ENCODE assay signal across 22 cellular contexts in the genomic region with DNA sequence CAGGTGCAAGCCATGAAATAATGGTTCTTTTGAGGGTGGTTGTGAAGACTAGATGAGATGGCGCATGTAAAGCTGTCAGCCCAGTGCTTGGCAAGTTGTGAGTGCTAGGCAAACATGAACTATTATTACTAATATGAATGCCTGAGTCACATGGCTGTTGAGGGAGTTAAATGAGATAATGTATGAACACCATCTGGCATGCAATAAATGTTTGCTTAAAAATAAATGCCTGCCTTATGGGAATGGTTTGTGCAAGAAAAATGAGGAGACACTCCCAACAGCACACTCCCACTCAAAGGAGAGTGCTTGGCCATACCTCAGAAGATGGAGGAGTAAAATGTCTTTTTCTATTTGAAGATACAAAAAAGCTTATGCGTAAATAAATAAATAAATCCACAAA. TPM values are rescaled to one million over a fixed set of nuclear protein-coding genes. Genes with fewer than 3 reads are reported as not detected.
A peak's percentile ranks its signal among the peaks of the same experiment; 100 is the strongest.
DNase-seq lines count a peak whose midpoint lies in the region; ATAC-seq, FAIRE-seq and TF ChIP-seq lines count a peak whose summit lies in the region.
"Had no signal": no experiment of that assay in that cellular context is flagged by ENCODE, and none has a peak within 500 bp of the region (broad histone marks: within the 10 kb centered on the region; RNA-seq: fewer than 3 reads in every experiment).

No MANE protein-coding gene starts in this region.

- no peak for TF ChIP-seq RAD21 in HCT116 (IDR thresholded peaks at IDR 0.05; ENCODE audit: low read depth)

- H3K9me2 ChIP-seq in HCT116 (ENCODE audit: insufficient read depth) = no peaks in the 10 kb centered on the region

- H3K27ac Mint-ChIP-seq in CD4-positive, alpha-beta memory T cell = peak overlapping the region in 5 of 7 donors; percentile 13 to 70 (median 30)
- peak overlapping the region; percentile 31 for H3K27ac Mint-ChIP-seq in nephron progenitor cell

- CTCF ChIA-PET in CD4-positive, alpha-beta memory T cell (lab: Charles Lee; ENCODE audit: partially characterized antibody) = interaction anchor here (1.5 to 1.9 kb wide), 2 partner anchors 24 to 27 kb away, joined by 4 to 8 read pairs; partner anchors contain the start of gene TBX6
- CTCF ChIA-PET in HCT116 (lab: Charles Lee) = no interaction called here
- CTCF ChIA-PET in endothelial cell of umbilical vein (lab: Charles Lee) = interaction anchor here (1.0 kb wide), 1 partner anchor 27 kb away, joined by 5 read pairs; no protein-coding TSS in a partner anchor

- no peaks in the 10 kb centered on the region for H3K27me3 ChIP-seq in CD4-positive, alpha-beta memory T cell (ENCODE audit: insufficient read depth, low read length)
- H3K27me3 ChIP-seq in HCT116 (ENCODE audit: insufficient read depth, low read length) = no peaks in the 10 kb centered on the region
- no peaks in the 10 kb centered on the region for H3K27me3 ChIP-seq in endothelial cell of umbilical vein (ENCODE audit: control insufficient read depth in 2 of 2, insufficient read depth in 2 of 2, low read length in 2 of 2)
- H3K27me3 ChIP-seq: BLaER1, MG63, suprapubic skin had no signal

- peaks cover 13 to 50% (median 29%) of the 10 kb centered on the region in 4 donors for H3K4me1 Mint-ChIP-seq in CD4-positive, alpha-beta memory T cell
- peaks cover 27% of the 10 kb centered on the region for H3K4me1 Mint-ChIP-seq in nephron progenitor cell

- H3K4me2 ChIP-seq in HCT116 (ENCODE audit: low read length) (no peak overlapping the region), endothelial cell of umbilical vein (ENCODE audit: insufficient read depth, low read length) (no peak overlapping the region)

- peaks cover 18% of the 10 kb centered on the region for H3K36me3 ChIP-seq in CD4-positive, alpha-beta memory T cell (ENCODE audit: insufficient read depth, low read length)
- H3K36me3 ChIP-seq in HCT116 (ENCODE audit: control insufficient read depth in 1 of 2, insufficient read depth in 2 of 2, low read length in 2 of 2) = no peaks in the 10 kb centered on the region; a peak in 1 of 4 replicates
- H3K36me3 ChIP-seq in endothelial cell of umbilical vein (ENCODE audit: control insufficient read depth in 2 of 2, extremely low read depth in 1 of 2, insufficient read depth in 2 of 2, low read length in 2 of 2) = peaks cover 16 to 33% of the 10 kb centered on the region in 2 experiments
- H3K36me3 ChIP-seq: MG63 had no signal

- no peak for TF ChIP-seq POLR2A in HCT116 (IDR thresholded peaks at IDR 0.05; ENCODE audit: borderline replicate concordance, extremely low read depth, insufficient read depth, insufficient read length)
- no peak for TF ChIP-seq POLR2A in endothelial cell of umbilical vein (IDR thresholded peaks at IDR 0.05; ENCODE audit: low read depth, low read length)

- FAIRE-seq in endothelial cell of umbilical vein (lab: Jason Lieb, UNC) = no peak
- FAIRE-seq: H54, TTC549 had no signal

- dilution Hi-C loops in endothelial cell of umbilical vein (cut with MboI; ENCODE audit: extremely low pct_ligation_motif_present, low sequenced_read_pairs) = no loop called here

- H3K4me3 Mint-ChIP-seq in CD4-positive, alpha-beta memory T cell = no peak overlapping the region
- H3K4me3 Mint-ChIP-seq in nephron progenitor cell = no peak overlapping the region

- peaks cover 36% of the 10 kb centered on the region for H3K4me1 ChIP-seq in CD4-positive, alpha-beta memory T cell (ENCODE audit: insufficient read depth, low read length)
- H3K4me1 ChIP-seq in HCT116 (ENCODE audit: control insufficient read depth in 1 of 2, insufficient read depth in 2 of 2, low read length in 2 of 2) (peaks cover 15 to 28% of the 10 kb centered on the region in 2 experiments), endothelial cell of umbilical vein (ENCODE audit: control insufficient read depth, extremely low read depth, insufficient read depth, low read length) (peaks cover 14% of the 10 kb centered on the region)

- TSS peak; percentile 22 for BruUV-seq in HCT116 (replicated peaks; lab: Mats Ljungman, UMichigan)
- BruUV-seq in endothelial cell of umbilical vein (replicated peaks; lab: Mats Ljungman, UMichigan) = TSS peak; percentile 1

- H4K20me1 ChIP-seq in HCT116 (ENCODE audit: insufficient read depth) (no peaks in the 10 kb centered on the region), endothelial cell of umbilical vein (replicated peaks; ENCODE audit: control insufficient read depth, extremely low read depth, insufficient read depth, low read length) (no peaks in the 10 kb centered on the region)
- H4K20me1 ChIP-seq: BLaER1 had no signal

- no peak overlapping the region for H2AFZ ChIP-seq in HCT116 (ENCODE audit: low read depth, low read length, poor library complexity, severe bottlenecking)
- no peak overlapping the region for H2AFZ ChIP-seq in endothelial cell of umbilical vein (ENCODE audit: low read depth, low read length)

- H3K36me3 Mint-ChIP-seq in CD4-positive, alpha-beta memory T cell = peaks cover 8 to 30% of the 10 kb centered on the region in 2 donors
- H3K36me3 Mint-ChIP-seq in nephron progenitor cell (ENCODE audit: low read depth) = peaks cover 30% of the 10 kb centered on the region

- no peak for TF ChIP-seq CTCF in HCT116 (IDR thresholded peaks at IDR 0.05 in 2 of 3, conservative IDR thresholded peaks at IDR 0.05 in 1 of 3; ENCODE audit: borderline replicate concordance in 1 of 3, insufficient read depth in 1 of 3, low read depth in 2 of 3, low read length in 2 of 3)
- no peak for TF ChIP-seq CTCF in endothelial cell of umbilical vein (IDR thresholded peaks at IDR 0.05; ENCODE audit: extremely low read depth in 1 of 2, insufficient read depth in 1 of 2, low read depth in 1 of 2, low read length in 2 of 2)
- no peak for TF ChIP-seq CTCF in nephron progenitor cell (IDR thresholded peaks at IDR 0.05)

- H3K9me1 ChIP-seq in endothelial cell of umbilical vein (replicated peaks; ENCODE audit: control insufficient read depth, extremely low read depth, insufficient read depth, low read length) = no peaks in the 10 kb centered on the region

- H3K9me3 Mint-ChIP-seq in CD4-positive, alpha-beta memory T cell = no peaks in the 10 kb centered on the region
- H3K9me3 Mint-ChIP-seq in nephron progenitor cell = no peaks in the 10 kb centered on the region
- H3K9me3 Mint-ChIP-seq: activated naive CD4-positive, alpha-beta T cell treated with anti-CD3 and anti-CD28 coated beads, Interleukin-2, amount 50 U/mL, for 72 hours had no signal

- H3K79me2 ChIP-seq in HCT116 (ENCODE audit: insufficient read depth, low read length) (no peaks in the 10 kb centered on the region), endothelial cell of umbilical vein (ENCODE audit: control insufficient read depth, insufficient read depth, low read length) (peaks cover 5% of the 10 kb centered on the region)

- DNase-seq in CD4-positive, alpha-beta memory T cell = no peak
- DNase-seq in HCT116 (ENCODE audit: low read depth, low spot score) (no peak), endothelial cell of umbilical vein (ENCODE audit: low read depth, low spot score) (no peak), nephron progenitor cell (no peak), SKM-1 treated with dmso at 0.1 percent for 144 hours (lab: John Stamatoyannopoulos, UW; ENCODE audit: unreplicated experiment) (no peak), H4 (ENCODE audit: low spot score) (no peak), kidney tubule cell (ENCODE audit: low spot score) (no peak)
- DNase-seq: activated CD4-positive, alpha-beta T cell treated with anti-CD3 and anti-CD28 coated beads for 48 hours; activated T-cell treated with anti-CD3 and anti-CD28 coated beads, Interleukin-2, amount 50 U/mL, for 1 hour; dermis blood vessel endothelial cell; MG63; NCI-H1436 treated with DMSO at 0.1 percent for 48 hours; NCI-H345; RPMI8226; stimulated activated CD4-positive, alpha-beta T cell treated with anti-CD3 and anti-CD28 coated beads, Interleukin-4, amount 100 ng/mL, for 24 hours had no signal

- H3K9ac ChIP-seq in HCT116 (ENCODE audit: low read length) = no peak overlapping the region
- no peak overlapping the region for H3K9ac ChIP-seq in endothelial cell of umbilical vein (replicated peaks; ENCODE audit: extremely low read depth, insufficient read depth, low read length)
- H3K9ac ChIP-seq: BLaER1 had no signal

- H3K9me3 ChIP-seq in CD4-positive, alpha-beta memory T cell (ENCODE audit: control insufficient read depth in 1 of 2, low read length in 2 of 2) = no peaks in the 10 kb centered on the region
- H3K9me3 ChIP-seq in HCT116 (ENCODE audit: control insufficient read depth in 1 of 2, insufficient read depth in 1 of 2, low read depth in 1 of 2, low read length in 2 of 2) (no peaks in the 10 kb centered on the region), endothelial cell of umbilical vein (replicated peaks; ENCODE audit: control insufficient read depth, insufficient read depth, low read length) (no peaks in the 10 kb centered on the region)
- H3K9me3 ChIP-seq: BLaER1, MG63, suprapubic skin had no signal

- no peak for ATAC-seq in HCT116
- ATAC-seq: activated naive CD4-positive, alpha-beta T cell treated with anti-CD3 and anti-CD28 coated beads, Interleukin-2, amount 50 U/mL, for 72 hours had no signal

- no peak overlapping the region for H3K4me3 ChIP-seq in CD4-positive, alpha-beta memory T cell (ENCODE audit: low read length in 2 of 2)
- H3K4me3 ChIP-seq in HCT116 (replicated peaks in 1 of 2; ENCODE audit: low read depth in 1 of 2, low read length in 2 of 2) (no peak overlapping the region), endothelial cell of umbilical vein (replicated peaks in 1 of 3; ENCODE audit: insufficient read depth in 1 of 3, low read depth in 1 of 3, low read length in 3 of 3) (no peak overlapping the region)
- H3K4me3 ChIP-seq: BLaER1, MG63, skin epidermis, suprapubic skin had no signal

- H3K27me3 Mint-ChIP-seq in CD4-positive, alpha-beta memory T cell = no peaks in the 10 kb centered on the region
- peaks cover 5% of the 10 kb centered on the region for H3K27me3 Mint-ChIP-seq in nephron progenitor cell (ENCODE audit: low read depth, poor library complexity)

- intact Hi-C loops in CD4-positive, alpha-beta memory T cell (cut with micrococcal nuclease) = no loop called here
- intact Hi-C loops in HCT116 (cut with micrococcal nuclease) = no loop called here
- intact Hi-C loops in endothelial cell of umbilical vein (cut with micrococcal nuclease) = no loop called here

- POLR2A ChIA-PET in CD4-positive, alpha-beta memory T cell (lab: Charles Lee; ENCODE audit: partially characterized antibody) = interaction anchor here (0.6 to 0.8 kb wide), 2 partner anchors 22 to 248 kb away, joined by 3 read pairs; no protein-coding TSS in a partner anchor
- POLR2A ChIA-PET in HCT116 (lab: Charles Lee) (no interaction called here), endothelial cell of umbilical vein (lab: Charles Lee) (interaction anchor here (1.3 kb wide), 1 partner anchor 27 kb away, joined by 4 read pairs; the partner anchor contains the start of gene TBX6)

- RAD21 ChIA-PET in HCT116 (lab: Charles Lee; ENCODE audit: low non-redundant PET in 1 of 2, low total read pairs in 2 of 2, uncharacterized antibody in 2 of 2, unreplicated experiment in 2 of 2) = no interaction called here

- H3K27ac ChIP-seq in CD4-positive, alpha-beta memory T cell (ENCODE audit: low read depth, low read length) = no peak overlapping the region
- H3K27ac ChIP-seq in HCT116 (ENCODE audit: low read depth, low read length) = no peak overlapping the region
- no peak overlapping the region for H3K27ac ChIP-seq in endothelial cell of umbilical vein (ENCODE audit: insufficient read depth, low read depth, low read length)
- H3K27ac ChIP-seq: BLaER1, suprapubic skin had no signal

RNA-seq across cellular contexts. Expression of gene MAPK3, which starts 3.6 kb away (rescaled TPM):
- 10 to 100 TPM; 87.4 to 90.4 TPM for total RNA-seq in CD4-positive, alpha-beta memory T cell
- 10 to 100 TPM in 1 of 2 donors, 1 to 10 TPM in 1; 9.9 to 10.6 TPM for polyA plus RNA-seq in CD4-positive, alpha-beta memory T cell
- total RNA-seq in HCT116 (2021; ENCODE audit: unreplicated experiment) (68.8 TPM), endothelial cell of umbilical vein (138 and 143 TPM in 2 replicates)
- polyA plus RNA-seq in HCT116 (2012) = 96.8 and 99.9 TPM in 2 replicates
- polyA plus RNA-seq in endothelial cell of umbilical vein = 294 and 337 TPM in 2 replicates
- 194 and 231 TPM in 2 replicates for polyA plus RNA-seq in endothelial cell of umbilical vein (2011; cell fraction: cytosol; rRNA removed)
- polyA plus RNA-seq in endothelial cell of umbilical vein (2011; cell fraction: nucleus; rRNA removed) = 255 and 306 TPM in 2 replicates
- polyA plus RNA-seq in endothelial cell of umbilical vein (2012) = 144 and 163 TPM in 2 replicates
- 80.2 and 103 TPM in 2 replicates for polyA minus RNA-seq in endothelial cell of umbilical vein
- polyA minus RNA-seq in endothelial cell of umbilical vein (2011; cell fraction: cytosol; rRNA and poly(A)+ RNA removed) = 18.8 TPM
- polyA minus RNA-seq in endothelial cell of umbilical vein (2011; cell fraction: nucleus; rRNA and poly(A)+ RNA removed) = 29.1 and 45.7 TPM in 2 replicates
- 18.3 and 26.6 TPM in 2 replicates for total RNA-seq in H4 (2014; rRNA removed; shearing (Covaris generic))

RNA-seq across cellular contexts. Expression of gene GDPD3, which starts 6.1 kb away (rescaled TPM):
- total RNA-seq in CD4-positive, alpha-beta memory T cell = 10 to 100 TPM; 31.5 to 37.2 TPM
- under 1 TPM in 1 of 2 donors, not detected in 1; 0.25 TPM for polyA plus RNA-seq in CD4-positive, alpha-beta memory T cell
- total RNA-seq in HCT116 (2021; ENCODE audit: unreplicated experiment) = 7.0 TPM
- 4.3 and 5.2 TPM in 2 replicates for polyA plus RNA-seq in HCT116 (2012)
- 17.9 and 18.6 TPM in 2 replicates for total RNA-seq in endothelial cell of umbilical vein
- 7.8 and 8.0 TPM in 2 replicates for polyA plus RNA-seq in endothelial cell of umbilical vein
- 2.2 and 3.0 TPM in 2 replicates for polyA plus RNA-seq in endothelial cell of umbilical vein (2011; cell fraction: cytosol; rRNA removed)
- polyA plus RNA-seq in endothelial cell of umbilical vein (2011; cell fraction: nucleus; rRNA removed) = 59.5 and 78.1 TPM in 2 replicates
- polyA plus RNA-seq in endothelial cell of umbilical vein (2012) = 5.5 and 12.6 TPM in 2 replicates
- polyA minus RNA-seq in endothelial cell of umbilical vein = 4.3 and 6.4 TPM in 2 replicates
- polyA minus RNA-seq in endothelial cell of umbilical vein (2011; cell fraction: cytosol; rRNA and poly(A)+ RNA removed) = 8.8 TPM
- polyA minus RNA-seq in endothelial cell of umbilical vein (2011; cell fraction: nucleus; rRNA and poly(A)+ RNA removed) = 6.8 and 7.3 TPM in 2 replicates
- total RNA-seq in H4 (2014; rRNA removed; shearing (Covaris generic)) = not detected in 2 replicates
- total RNA-seq: epithelial cell of proximal tubule had no signal

RNA-seq across cellular contexts. Expression of gene YPEL3, which starts 23.4 kb away (rescaled TPM):
- 100 to 1,000 TPM; 263 to 266 TPM for total RNA-seq in CD4-positive, alpha-beta memory T cell
- polyA plus RNA-seq in CD4-positive, alpha-beta memory T cell = 100 to 1,000 TPM; 172 to 331 TPM
- total RNA-seq in HCT116 (2021; ENCODE audit: unreplicated experiment) (10.9 TPM), endothelial cell of umbilical vein (46.1 and 47.6 TPM in 2 replicates)
- polyA plus RNA-seq in HCT116 (2012) = 13.9 and 16.3 TPM in 2 replicates
- 78.0 and 89.7 TPM in 2 replicates for polyA plus RNA-seq in endothelial cell of umbilical vein
- 30.1 and 53.8 TPM in 2 replicates for polyA plus RNA-seq in endothelial cell of umbilical vein (2011; cell fraction: cytosol; rRNA removed)
- polyA plus RNA-seq in endothelial cell of umbilical vein (2011; cell fraction: nucleus; rRNA removed) = 93.4 and 101 TPM in 2 replicates
- 35.4 and 56.5 TPM in 2 replicates for polyA plus RNA-seq in endothelial cell of umbilical vein (2012)
- polyA minus RNA-seq in endothelial cell of umbilical vein = 12.8 and 24.7 TPM in 2 replicates
- polyA minus RNA-seq in endothelial cell of umbilical vein (2011; cell fraction: cytosol; rRNA and poly(A)+ RNA removed) = 6.1 TPM
- polyA minus RNA-seq in endothelial cell of umbilical vein (2011; cell fraction: nucleus; rRNA and poly(A)+ RNA removed) = 20.3 and 35.9 TPM in 2 replicates
- total RNA-seq in H4 (2014; rRNA removed; shearing (Covaris generic)) = 4.1 and 6.7 TPM in 2 replicates

RNA-seq across cellular contexts. Expression of gene TBX6, which starts 27.7 kb away (rescaled TPM):
- total RNA-seq in CD4-positive, alpha-beta memory T cell = 1 to 10 TPM; 1.3 to 1.4 TPM
- polyA plus RNA-seq in CD4-positive, alpha-beta memory T cell = under 1 TPM in 1 of 2 donors, not detected in 1; 0.36 TPM
- total RNA-seq in HCT116 (2021; ENCODE audit: unreplicated experiment) (1.4 TPM), endothelial cell of umbilical vein (0.42 and 0.60 TPM in 2 replicates)
- polyA plus RNA-seq in HCT116 (2012) = 1.2 and 1.5 TPM in 2 replicates
- 0.30 and 0.40 TPM in 2 replicates for polyA plus RNA-seq in endothelial cell of umbilical vein
- polyA plus RNA-seq in endothelial cell of umbilical vein (2011; cell fraction: cytosol; rRNA removed) = 0.05 and 0.13 TPM in 2 replicates
- polyA plus RNA-seq in endothelial cell of umbilical vein (2011; cell fraction: nucleus; rRNA removed) = 0.41 and 0.42 TPM in 2 replicates
- 0.16 and 0.23 TPM in 2 replicates for polyA plus RNA-seq in endothelial cell of umbilical vein (2012)
- polyA minus RNA-seq in endothelial cell of umbilical vein = not detected in 2 replicates
- not detected for polyA minus RNA-seq in endothelial cell of umbilical vein (2011; cell fraction: cytosol; rRNA and poly(A)+ RNA removed)
- polyA minus RNA-seq in endothelial cell of umbilical vein (2011; cell fraction: nucleus; rRNA and poly(A)+ RNA removed) = 0.43 TPM in 1 of 2 replicates, not detected in the other
- not detected in 2 replicates for total RNA-seq in H4 (2014; rRNA removed; shearing (Covaris generic))

RNA-seq across cellular contexts. Expression of gene PPP4C, which starts 43.6 kb away (rescaled TPM):
- total RNA-seq in CD4-positive, alpha-beta memory T cell = 10 to 100 TPM; 75.8 to 86.3 TPM
- polyA plus RNA-seq in CD4-positive, alpha-beta memory T cell = 100 to 1,000 TPM; 167 to 276 TPM
- total RNA-seq in HCT116 (2021; ENCODE audit: unreplicated experiment) (165 TPM), endothelial cell of umbilical vein (159 and 167 TPM in 2 replicates)
- polyA plus RNA-seq in HCT116 (2012) = 185 and 187 TPM in 2 replicates
- 327 and 378 TPM in 2 replicates for polyA plus RNA-seq in endothelial cell of umbilical vein
- polyA plus RNA-seq in endothelial cell of umbilical vein (2011; cell fraction: cytosol; rRNA removed) = 216 and 234 TPM in 2 replicates
- 169 and 186 TPM in 2 replicates for polyA plus RNA-seq in endothelial cell of umbilical vein (2011; cell fraction: nucleus; rRNA removed)
- polyA plus RNA-seq in endothelial cell of umbilical vein (2012) = 153 and 194 TPM in 2 replicates
- 356 and 398 TPM in 2 replicates for polyA minus RNA-seq in endothelial cell of umbilical vein
- polyA minus RNA-seq in endothelial cell of umbilical vein (2011; cell fraction: cytosol; rRNA and poly(A)+ RNA removed) = 130 TPM
- 42.2 and 48.6 TPM in 2 replicates for polyA minus RNA-seq in endothelial cell of umbilical vein (2011; cell fraction: nucleus; rRNA and poly(A)+ RNA removed)
- 117 and 139 TPM in 2 replicates for total RNA-seq in H4 (2014; rRNA removed; shearing (Covaris generic))
